Comparison of ENCODE assay signal across 14 cellular contexts in genomic region chr3:12436514-12437222, GRCh38. TPM values are rescaled to one million over a fixed set of nuclear protein-coding genes. Genes with fewer than 3 reads are reported as not detected.
DNase-seq lines count a peak whose midpoint lies in the region; ATAC-seq, FAIRE-seq and TF ChIP-seq lines count a peak whose summit lies in the region.
"Had no signal": no experiment of that assay in that cellular context is flagged by ENCODE, and none has a peak within 500 bp of the region (broad histone marks: within the 10 kb centered on the region; RNA-seq: fewer than 3 reads in every experiment).

No MANE protein-coding gene starts in this region.

- no peak overlapping the region for H3K4me3 Mint-ChIP-seq in Calu3 (ENCODE audit: low read depth, unreplicated experiment)
- H3K4me3 Mint-ChIP-seq: activated B cell treated with CpG ODN at 0.5 μM for 24 hours; CD4-positive, alpha-beta memory T cell; memory B cell; stimulated activated naive B cell treated with anti-CD40 and anti-IgM and Interleukin-4, amounts not matched to agents 10 μg/mL and 1 μg/mL and 100 μg/mL, for 72 hours had no signal

- BruUV-seq in Calu3 (replicated peaks; lab: Mats Ljungman, UMichigan), result no TSS peak

- peaks cover 11% of the 10 kb centered on the region for H3K36me3 Mint-ChIP-seq in Calu3 (ENCODE audit: insufficient read depth, unreplicated experiment)
- H3K36me3 Mint-ChIP-seq: CD4-positive, alpha-beta memory T cell; memory B cell; stimulated activated naive B cell treated with anti-CD40 and anti-IgM and Interleukin-4, amounts not matched to agents 10 μg/mL and 1 μg/mL and 100 μg/mL, for 72 hours had no signal

- no peaks in the 10 kb centered on the region for H3K27me3 Mint-ChIP-seq in Calu3 (ENCODE audit: unreplicated experiment)
- H3K27me3 Mint-ChIP-seq: activated B cell treated with CpG ODN at 0.5 μM for 24 hours had no signal

- H3K36me3 ChIP-seq in skeletal muscle satellite cell (ENCODE audit: insufficient read depth, low read length), result no peaks in the 10 kb centered on the region

- CTCF ChIA-PET in Calu3 (lab: Charles Lee), result interaction anchor here (0.5 to 0.6 kb wide), 2 partner anchors 7 to 43 kb away, joined by 3 to 6 read pairs; no protein-coding TSS in a partner anchor

- peaks cover 7% of the 10 kb centered on the region for H3K4me1 Mint-ChIP-seq in Calu3 (ENCODE audit: low read depth, unreplicated experiment)
- H3K4me1 Mint-ChIP-seq: activated B cell treated with CpG ODN at 0.5 μM for 24 hours; CD4-positive, alpha-beta memory T cell; memory B cell; stimulated activated naive B cell treated with anti-CD40 and anti-IgM and Interleukin-4, amounts not matched to agents 10 μg/mL and 1 μg/mL and 100 μg/mL, for 72 hours had no signal

- intact Hi-C loops in Calu3 (cut with micrococcal nuclease; ENCODE audit: unreplicated experiment), result no loop called here
- intact Hi-C loops in left cardiac atrium (cut with DNase I), result no loop called here

- no peaks in the 10 kb centered on the region for H3K9me3 Mint-ChIP-seq in Calu3 (ENCODE audit: low read depth, unreplicated experiment)
- H3K9me3 Mint-ChIP-seq: activated B cell treated with CpG ODN at 0.5 μM for 24 hours; stimulated activated naive B cell treated with anti-CD40 and anti-IgM and Interleukin-4, amounts not matched to agents 10 μg/mL and 1 μg/mL and 100 μg/mL, for 72 hours had no signal

- no peak for FAIRE-seq in urothelium cell line (lab: Jason Lieb, UNC)
- FAIRE-seq: endometrium had no signal

- no peaks in the 10 kb centered on the region for H3K9me3 ChIP-seq in skeletal muscle satellite cell (replicated peaks; ENCODE audit: low read length)

- no peaks in the 10 kb centered on the region for H3K27me3 ChIP-seq in skeletal muscle satellite cell (ENCODE audit: control insufficient read depth, insufficient read depth, low read length)

- peak overlapping the region; percentile 33 for H3K4me3 ChIP-seq in skeletal muscle satellite cell (ENCODE audit: low read length)

- DNase-seq in Calu3, result no peak
- DNase-seq in RPMI7951 (ENCODE audit: low read depth), result peak; percentile 78
- no peak for DNase-seq in left cardiac atrium
- DNase-seq in urothelium cell line (ENCODE audit: low spot score), result no peak
- DNase-seq in activated naive CD4-positive, alpha-beta T cell treated with anti-CD3 and anti-CD28 coated beads, Interleukin-2, amount 50 U/mL, for 16 hours, result no peak
- DNase-seq in G401 (ENCODE audit: low spot score), result no peak
- DNase-seq: activated B cell treated with CpG ODN at 0.5 μM for 24 hours; CD4-positive, alpha-beta memory T cell; stimulated activated naive B cell treated with anti-CD40 and anti-IgM and Interleukin-4, amounts not matched to agents 10 μg/mL and 1 μg/mL and 100 μg/mL, for 72 hours had no signal

- TF ChIP-seq CTCF in Calu3 (IDR thresholded peaks at IDR 0.05; ENCODE audit: unreplicated experiment), result no peak

- peak overlapping the region; percentile 45 for H3K27ac Mint-ChIP-seq in Calu3 (ENCODE audit: unreplicated experiment)
- H3K27ac Mint-ChIP-seq: activated B cell treated with CpG ODN at 0.5 μM for 24 hours; memory B cell; stimulated activated naive B cell treated with anti-CD40 and anti-IgM and Interleukin-4, amounts not matched to agents 10 μg/mL and 1 μg/mL and 100 μg/mL, for 72 hours had no signal

- in situ Hi-C loops in G401 (cut with HindIII; ENCODE audit: low sequenced_read_pairs), result no loop called here

- peak overlapping the region; percentile 35 for H3K9ac ChIP-seq in skeletal muscle satellite cell (ENCODE audit: low read depth, low read length)
- H3K9ac ChIP-seq: parathyroid adenoma had no signal

- H3K4me2 ChIP-seq in skeletal muscle satellite cell (ENCODE audit: low read length), result peak overlapping the region; percentile 63

- peak; percentile 25 to 71 for ATAC-seq in left cardiac atrium
- ATAC-seq in HG02623 (IDR thresholded peaks at IDR 0.05; ENCODE audit: unreplicated experiment), result no peak
- ATAC-seq: stimulated activated naive B cell treated with anti-CD40 and anti-IgM and Interleukin-4, amounts not matched to agents 10 μg/mL and 1 μg/mL and 100 μg/mL, for 72 hours had no signal

- peaks cover 30% of the 10 kb centered on the region for H3K4me1 ChIP-seq in skeletal muscle satellite cell (ENCODE audit: control insufficient read depth, insufficient read depth, low read length)
- H3K4me1 ChIP-seq: parathyroid adenoma had no signal

RNA-seq across cellular contexts. Expression of gene TSEN2, which starts 47.6 kb away (rescaled TPM):
- total RNA-seq in Calu3 (2022) (26.7 and 32.0 TPM in 2 replicates), left cardiac atrium (10 to 100 TPM; 15.3 to 16.8 TPM)
- total RNA-seq in RPMI7951 (2014; rRNA removed; shearing (Covaris generic)), result 8.0 and 12.4 TPM in 2 replicates
- total RNA-seq in skeletal muscle satellite cell (2012; rRNA removed), result 20.5 and 23.4 TPM in 2 replicates
- total RNA-seq in G401 (2014; rRNA removed; shearing (Covaris generic)), result 21.4 and 32.0 TPM in 2 replicates
